ENCODE assay signal across 22 cellular contexts in genomic region chr15:86522721-86523120, GRCh38.
DNase-seq lines count a peak whose midpoint lies in the region.
"Had no signal": no experiment of that assay in that cellular context is flagged by ENCODE, and none has a peak within 500 bp of the region (broad histone marks: within the 10 kb centered on the region; RNA-seq: fewer than 3 reads in every experiment).

No MANE protein-coding gene starts in this region.

- no peaks in the 10 kb centered on the region for H3K27me3 ChIP-seq in effector memory CD4-positive, alpha-beta T cell (replicated peaks; ENCODE audit: control insufficient read depth, insufficient read depth, low read length, poor library complexity, severe bottlenecking)
- H3K27me3 ChIP-seq: BE2C, BLaER1 had no signal

- DNase-seq in G401 (ENCODE audit: low spot score) (peak; percentile 97), HT-29 (ENCODE audit: low spot score) (peak; percentile 42), cerebellar cortex (ENCODE audit: low spot score) (peak; percentile 96), cerebellum (ENCODE audit: low spot score) (peak; percentile 82), NCI-H1105 (lab: John Stamatoyannopoulos, UW) (no peak)
- DNase-seq in stimulated activated naive CD4-positive, alpha-beta T cell (lab: John Stamatoyannopoulos, UW): no peak
- DNase-seq in effector memory CD4-positive, alpha-beta T cell: no peak
- DNase-seq: 8988T; ACHN; BE2C; CD4-positive, alpha-beta memory T cell; CD4-positive, CD25-positive, alpha-beta regulatory T cell; CD8-positive, alpha-beta memory T cell; COR-L47; DMS 273 treated with DMSO at 0.1 percent for 48 hours; DMS153; DMS53; DMS79; DND-41; EL; GF-D8 had no signal

- H3K27ac ChIP-seq in effector memory CD4-positive, alpha-beta T cell (ENCODE audit: insufficient read depth, low read length, poor library complexity, severe bottlenecking): no peak overlapping the region
- H3K27ac ChIP-seq: BLaER1 had no signal

- no peaks in the 10 kb centered on the region for H3K9me3 ChIP-seq in effector memory CD4-positive, alpha-beta T cell (ENCODE audit: control insufficient read depth, low read length)
- H3K9me3 ChIP-seq: BE2C, BLaER1 had no signal

- no peak overlapping the region for H3K4me3 ChIP-seq in effector memory CD4-positive, alpha-beta T cell (ENCODE audit: insufficient read depth, low read depth, low read length, poor library complexity, severe bottlenecking)
- H3K4me3 ChIP-seq: BLaER1 had no signal

- in situ Hi-C loops in G401 (cut with HindIII; ENCODE audit: low sequenced_read_pairs): no loop called here

- H3K36me3 ChIP-seq in effector memory CD4-positive, alpha-beta T cell (ENCODE audit: control insufficient read depth, insufficient read depth, low read length): no peaks in the 10 kb centered on the region
- H3K36me3 ChIP-seq: BE2C, BLaER1 had no signal

- H3K4me1 ChIP-seq in effector memory CD4-positive, alpha-beta T cell (ENCODE audit: control insufficient read depth, insufficient read depth, low read length, poor library complexity, severe bottlenecking): no peaks in the 10 kb centered on the region
- H3K4me1 ChIP-seq: BE2C, BLaER1 had no signal

Comparison
In these comparisons a context has a peak if more than half of its experiments do, and no peak if none do; other contexts are left out.
1. DNase-seq: peak in G401 (single experiment), HT-29 (single experiment), cerebellar cortex (single experiment) and cerebellum (single experiment); none in NCI-H1105 (single experiment), stimulated activated naive CD4-positive, alpha-beta T cell (0 of 6) and effector memory CD4-positive, alpha-beta T cell (0 of 3).